9 cellular contexts compared by ENCODE assay signal in the genomic region with DNA sequence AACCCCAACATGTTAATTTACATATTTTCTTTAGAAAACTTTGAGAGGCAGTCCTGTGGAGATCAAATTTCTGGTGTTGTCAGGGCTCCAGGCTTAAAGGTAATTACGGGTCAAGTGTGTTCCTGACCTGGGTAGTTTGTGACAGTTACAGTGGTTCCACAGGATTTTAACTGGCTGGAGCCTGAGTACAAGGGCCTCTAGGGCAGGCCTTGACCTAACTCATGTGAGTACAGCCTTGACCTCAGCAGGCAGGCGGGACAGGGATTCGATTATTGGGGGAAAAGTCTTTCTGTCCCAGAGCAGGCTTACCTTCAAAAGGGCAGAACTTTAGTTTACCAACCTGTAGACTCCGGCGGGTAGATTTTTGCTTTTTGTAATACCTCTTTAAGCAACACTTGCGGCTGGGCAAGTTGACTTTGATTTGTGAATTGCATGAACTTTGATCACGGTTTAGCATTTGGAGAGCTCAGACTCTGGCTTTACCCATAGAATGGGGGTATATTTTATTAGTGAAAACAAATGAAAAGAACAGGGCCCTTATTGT. TPM values are rescaled to one million over a fixed set of nuclear protein-coding genes. Genes with fewer than 3 reads are reported as not detected.
DNase-seq lines count a peak whose midpoint lies in the region; ATAC-seq, FAIRE-seq and TF ChIP-seq lines count a peak whose summit lies in the region.
"Had no signal": no experiment of that assay in that cellular context is flagged by ENCODE, and none has a peak within 500 bp of the region (broad histone marks: within the 10 kb centered on the region; RNA-seq: fewer than 3 reads in every experiment).

No MANE protein-coding gene starts in this region.

- H3K27ac ChIP-seq in HepG2 (ENCODE audit: extremely low read length, insufficient read depth, low read length) = peak overlapping the region; percentile 80
- H3K27ac ChIP-seq in tibial artery = peak overlapping the region; percentile 60 to 70
- H3K27ac ChIP-seq: SJSA1 had no signal

- POLR2A ChIA-PET in activated CD8-positive, alpha-beta T cell treated with anti-CD3 and anti-CD28 coated beads for 36 hours (lab: Charles Lee) = interaction anchor here (0.6 to 1.3 kb wide), 6 partner anchors 12 to 544 kb away, joined by 3 to 6 read pairs (median 4); partner anchors contain the start of genes FAM216A, GPN3, RAD9B and VPS29
- POLR2A ChIA-PET in activated CD8-positive, alpha-beta T cell treated with anti-CD3 and anti-CD28 coated beads, Interleukin-2, amount 10 ng/mL, durations not matched to agents 7 days and 5 days (lab: Charles Lee) = interaction anchor here (0.6 to 1.8 kb wide), 2 partner anchors 29 to 142 kb away, joined by 3 to 7 read pairs; partner anchors contain the start of gene ARPC3
- POLR2A ChIA-PET in HepG2 (lab: Yijun Ruan, JAX) = interaction anchor here (0.8 to 2.8 kb wide), 6 partner anchors 9 to 141 kb away, joined by 3 to 15 read pairs (median 5); partner anchors contain the start of genes ARPC3, FAM216A and GPN3

- no peak overlapping the region for H3K4me3 Mint-ChIP-seq in activated CD8-positive, alpha-beta T cell treated with anti-CD3 and anti-CD28 coated beads for 36 hours
- H3K4me3 Mint-ChIP-seq in activated CD8-positive, alpha-beta T cell treated with anti-CD3 and anti-CD28 coated beads, Interleukin-2, amount 10 ng/mL, durations not matched to agents 7 days and 5 days = no peak overlapping the region
- H3K4me3 Mint-ChIP-seq in activated naive CD8-positive, alpha-beta T cell treated with anti-CD3 and anti-CD28 coated beads for 36 hours = no peak overlapping the region

- no peak for TF ChIP-seq CTCF in activated CD8-positive, alpha-beta T cell treated with anti-CD3 and anti-CD28 coated beads for 36 hours (IDR thresholded peaks at IDR 0.05)
- TF ChIP-seq CTCF in HepG2 (CRISPR knock-in tag; IDR thresholded peaks at IDR 0.05) = no peak
- TF ChIP-seq CTCF in tibial artery (IDR thresholded peaks at IDR 0.05) = no peak

- H3K27me3 Mint-ChIP-seq in activated CD8-positive, alpha-beta T cell treated with anti-CD3 and anti-CD28 coated beads for 36 hours = no peaks in the 10 kb centered on the region
- H3K27me3 Mint-ChIP-seq in activated CD8-positive, alpha-beta T cell treated with anti-CD3 and anti-CD28 coated beads, Interleukin-2, amount 10 ng/mL, durations not matched to agents 7 days and 5 days (ENCODE audit: low read depth) = no peaks in the 10 kb centered on the region
- no peaks in the 10 kb centered on the region for H3K27me3 Mint-ChIP-seq in activated naive CD8-positive, alpha-beta T cell treated with anti-CD3 and anti-CD28 coated beads for 36 hours

- no peaks in the 10 kb centered on the region for H3K36me3 ChIP-seq in HepG2 (replicated peaks in 1 of 2; ENCODE audit: control insufficient read depth in 1 of 2, insufficient read depth in 2 of 2, low read length in 2 of 2)
- H3K36me3 ChIP-seq in tibial artery = no peaks in the 10 kb centered on the region
- H3K36me3 ChIP-seq: SJSA1 had no signal

- H3K9me3 ChIP-seq in HepG2 (ENCODE audit: low read length) (no peaks in the 10 kb centered on the region), tibial artery (no peaks in the 10 kb centered on the region)
- H3K9me3 ChIP-seq: SJSA1 had no signal

- H3K9me3 Mint-ChIP-seq in activated CD8-positive, alpha-beta T cell treated with anti-CD3 and anti-CD28 coated beads for 36 hours = no peaks in the 10 kb centered on the region
- no peaks in the 10 kb centered on the region for H3K9me3 Mint-ChIP-seq in activated CD8-positive, alpha-beta T cell treated with anti-CD3 and anti-CD28 coated beads, Interleukin-2, amount 10 ng/mL, durations not matched to agents 7 days and 5 days (ENCODE audit: insufficient read depth)
- H3K9me3 Mint-ChIP-seq in activated naive CD8-positive, alpha-beta T cell treated with anti-CD3 and anti-CD28 coated beads for 36 hours = no peaks in the 10 kb centered on the region

- H3K4me3 ChIP-seq in HepG2 (replicated peaks in 1 of 3; ENCODE audit: insufficient read depth in 1 of 3, low read depth in 2 of 3, low read length in 3 of 3) (peak overlapping the region in 2 of 3 experiments; percentile 40 to 52; a peak in 4 of 6 replicates), tibial artery (no peak overlapping the region)
- H3K4me3 ChIP-seq: SJSA1 had no signal

- H3K9ac ChIP-seq in HepG2 (ENCODE audit: insufficient read depth, low read depth, low read length) = peak overlapping the region; percentile 27; the same call in 1 of the 2 replicates

- H4K20me1 ChIP-seq in HepG2 (ENCODE audit: insufficient read depth, low read length) = no peaks in the 10 kb centered on the region

- H3K36me3 Mint-ChIP-seq in activated CD8-positive, alpha-beta T cell treated with anti-CD3 and anti-CD28 coated beads for 36 hours (ENCODE audit: low read depth) = no peaks in the 10 kb centered on the region
- no peaks in the 10 kb centered on the region for H3K36me3 Mint-ChIP-seq in activated CD8-positive, alpha-beta T cell treated with anti-CD3 and anti-CD28 coated beads, Interleukin-2, amount 10 ng/mL, durations not matched to agents 7 days and 5 days (ENCODE audit: low read depth)
- H3K36me3 Mint-ChIP-seq in activated naive CD8-positive, alpha-beta T cell treated with anti-CD3 and anti-CD28 coated beads for 36 hours = no peaks in the 10 kb centered on the region

- TF ChIP-seq RAD21 in HepG2 (CRISPR knock-in tag; IDR thresholded peaks at IDR 0.05) = 0 out of 2 replicates have a peak, but pooled peaks have one; percentile 18

- CTCF ChIA-PET in activated CD8-positive, alpha-beta T cell treated with anti-CD3 and anti-CD28 coated beads for 36 hours (lab: Charles Lee) = interaction anchor here (0.6 to 7.2 kb wide), 8 partner anchors 11 to 141 kb away, joined by 3 to 61 read pairs (median 4); partner anchors contain the start of genes ARPC3 and FAM216A
- CTCF ChIA-PET in activated CD8-positive, alpha-beta T cell treated with anti-CD3 and anti-CD28 coated beads, Interleukin-2, amount 10 ng/mL, durations not matched to agents 7 days and 5 days (lab: Charles Lee) = interaction anchor here (0.5 to 4.8 kb wide), 6 partner anchors 10 to 141 kb away, joined by 3 to 37 read pairs (median 8); partner anchors contain the start of gene ARPC3
- CTCF ChIA-PET in HepG2 (lab: Yijun Ruan, JAX; ENCODE audit: low intra/inter-chr PET ratio, low total read pairs) = no interaction called here

- intact Hi-C loops in activated CD8-positive, alpha-beta T cell treated with anti-CD3 and anti-CD28 coated beads for 36 hours (cut with micrococcal nuclease) = no loop called here
- intact Hi-C loops in HepG2 (cut with micrococcal nuclease; ENCODE audit: unreplicated experiment) (loop anchor here (1.0 kb wide), 1 partner anchor 16 kb away; no protein-coding TSS in a partner anchor), tibial artery (cut with DNase I; ENCODE audit: low total_unique reads) (no loop called here)

- 1% methylated on average over 6 of the region's 7 CpGs for WGBS in HepG2 (ENCODE audit: low lambda C conversion rate)

- no peak for DNase-seq in activated CD8-positive, alpha-beta T cell treated with anti-CD3 and anti-CD28 coated beads for 36 hours
- no peak for DNase-seq in activated CD8-positive, alpha-beta T cell treated with anti-CD3 and anti-CD28 coated beads, Interleukin-2, amount 10 ng/mL, durations not matched to agents 7 days and 5 days
- DNase-seq in activated naive CD8-positive, alpha-beta T cell treated with anti-CD3 and anti-CD28 coated beads for 36 hours = no peak
- DNase-seq in HepG2 (ENCODE audit: low spot score) (peak; percentile 89), tibial artery (no peak), SKM-1 treated with dmso at 0.1 percent for 144 hours (lab: John Stamatoyannopoulos, UW; ENCODE audit: unreplicated experiment) (no peak), Kasumi-1 (lab: John Stamatoyannopoulos, UW) (no peak), frontal cortex (ENCODE audit: low spot score in 2 of 2) (no peak)

- H3K4me1 ChIP-seq in HepG2 (ENCODE audit: insufficient read depth, low read length) (peaks cover 34% of the 10 kb centered on the region), tibial artery (peaks cover 0 to 14% (median 4%) of the 10 kb centered on the region in 4 donors)

- FAIRE-seq in HepG2 (lab: Jason Lieb, UNC) = peak; percentile 96
- no peak for FAIRE-seq in frontal cortex (lab: Jason Lieb, UNC)

- in situ Hi-C loops in HepG2 (cut with HindIII; ENCODE audit: extremely low pct_ligation_motif_present, low pct_unique_long_range_greater_than_20kb) = loop anchor here (5.0 to 25.0 kb wide), 2 partner anchors 34 to 479 kb away; partner anchors contain the start of gene IFT81

- no peak for TF ChIP-seq POLR2A in HepG2 (IDR thresholded peaks at IDR 0.05; ENCODE audit: insufficient read depth in 1 of 2, low read depth in 2 of 2, low read length in 2 of 2)

- TF ChIP-seq EP300 in HepG2 (IDR thresholded peaks at IDR 0.05; ENCODE audit: low read depth in 2 of 2, low read length in 2 of 2) (peak; percentile 38 to 88; a peak in 2 of 4 replicates), HepG2 (CRISPR knock-in tag; IDR thresholded peaks at IDR 0.05; ENCODE audit: borderline replicate concordance) (no peak; the same call in 1 of the 2 replicates)

- ATAC-seq in activated CD8-positive, alpha-beta T cell treated with anti-CD3 and anti-CD28 coated beads for 36 hours = no peak
- ATAC-seq in activated CD8-positive, alpha-beta T cell treated with anti-CD3 and anti-CD28 coated beads, Interleukin-2, amount 10 ng/mL, durations not matched to agents 7 days and 5 days = no peak
- peak; percentile 93 for ATAC-seq in HepG2

- peak overlapping the region; percentile 40 for H3K27ac Mint-ChIP-seq in activated CD8-positive, alpha-beta T cell treated with anti-CD3 and anti-CD28 coated beads for 36 hours
- H3K27ac Mint-ChIP-seq in activated CD8-positive, alpha-beta T cell treated with anti-CD3 and anti-CD28 coated beads, Interleukin-2, amount 10 ng/mL, durations not matched to agents 7 days and 5 days = no peak overlapping the region
- H3K27ac Mint-ChIP-seq in activated naive CD8-positive, alpha-beta T cell treated with anti-CD3 and anti-CD28 coated beads for 36 hours = peak overlapping the region; percentile 62

- no peak overlapping the region for H2AFZ ChIP-seq in HepG2 (ENCODE audit: low read length)

- H3K4me1 Mint-ChIP-seq in activated CD8-positive, alpha-beta T cell treated with anti-CD3 and anti-CD28 coated beads for 36 hours (ENCODE audit: low read depth) = peaks cover 10% of the 10 kb centered on the region
- peaks cover 15% of the 10 kb centered on the region for H3K4me1 Mint-ChIP-seq in activated CD8-positive, alpha-beta T cell treated with anti-CD3 and anti-CD28 coated beads, Interleukin-2, amount 10 ng/mL, durations not matched to agents 7 days and 5 days (ENCODE audit: low read depth)
- H3K4me1 Mint-ChIP-seq in activated naive CD8-positive, alpha-beta T cell treated with anti-CD3 and anti-CD28 coated beads for 36 hours = peaks cover 17% of the 10 kb centered on the region

- H3K27me3 ChIP-seq in HepG2 (ENCODE audit: control insufficient read depth in 1 of 2, insufficient read depth in 2 of 2, low read length in 2 of 2) (no peaks in the 10 kb centered on the region), tibial artery (no peaks in the 10 kb centered on the region)
- H3K27me3 ChIP-seq: SJSA1 had no signal

- H3K4me2 ChIP-seq in HepG2 (ENCODE audit: low read depth, low read length) = peak overlapping the region; percentile 76

- H3K79me2 ChIP-seq in HepG2 (ENCODE audit: insufficient read depth, low read length) = no peaks in the 10 kb centered on the region

- BruUV-seq in HepG2 (replicated peaks; lab: Mats Ljungman, UMichigan) = no TSS peak

RNA-seq across cellular contexts. Expression of gene PPTC7, which starts 8.5 kb away (rescaled TPM):
- total RNA-seq in activated CD8-positive, alpha-beta T cell treated with anti-CD3 and anti-CD28 coated beads for 36 hours = 10 to 100 TPM; 43.1 to 44.5 TPM
- total RNA-seq in activated CD8-positive, alpha-beta T cell treated with anti-CD3 and anti-CD28 coated beads, Interleukin-2, amount 10 ng/mL, durations not matched to agents 7 days and 5 days = 10 to 100 TPM; 24.4 to 26.8 TPM
- 10 to 100 TPM; 46.2 to 48.3 TPM for total RNA-seq in activated naive CD8-positive, alpha-beta T cell treated with anti-CD3 and anti-CD28 coated beads for 36 hours
- total RNA-seq in HepG2 (2016; rRNA removed; fragmentation: Illumina TruSeq; extraction: Trizol) (4.8 and 8.5 TPM in 2 replicates), frontal cortex (8.2 TPM)
- 1.6 and 1.9 TPM in 2 replicates for total RNA-seq in HepG2 (2016; cell fraction: cytosol; rRNA removed; fragmentation: Illumina TruSeq; extraction: Trizol; ENCODE audit: low read depth)
- 4.2 and 8.0 TPM in 2 replicates for total RNA-seq in HepG2 (2016; cell fraction: insoluble cytoplasmic fraction; rRNA removed; fragmentation: Illumina TruSeq; extraction: Trizol)
- total RNA-seq in HepG2 (2016; cell fraction: membrane; rRNA removed; fragmentation: Illumina TruSeq; extraction: Trizol) = 6.4 and 7.5 TPM in 2 replicates
- 12.1 and 12.8 TPM in 2 replicates for total RNA-seq in HepG2 (2016; cell fraction: nucleus; rRNA removed; fragmentation: Illumina TruSeq; extraction: Trizol)
- polyA plus RNA-seq in HepG2 (2011; rRNA removed) = 10.6 and 12.3 TPM in 2 replicates
- 5.4 and 8.1 TPM in 2 replicates for polyA plus RNA-seq in HepG2 (2011; cell fraction: cytosol; rRNA removed)
- 6.7 and 6.8 TPM in 2 replicates for polyA plus RNA-seq in HepG2 (2011; cell fraction: nucleus; rRNA removed)
- 10.9 and 11.6 TPM in 2 replicates for polyA plus RNA-seq in HepG2 (2012)
- polyA plus RNA-seq in HepG2 (2016; cell fraction: cytosol; fragmentation: Illumina TruSeq; extraction: Trizol; ENCODE audit: low read depth) = 0.76 and 0.94 TPM in 2 replicates
- polyA plus RNA-seq in HepG2 (2016; cell fraction: insoluble cytoplasmic fraction; fragmentation: Illumina TruSeq; extraction: Trizol; ENCODE audit: low read depth) = 18.5 and 19.8 TPM in 2 replicates
- 5.2 and 6.2 TPM in 2 replicates for polyA plus RNA-seq in HepG2 (2016; cell fraction: membrane; fragmentation: Illumina TruSeq; extraction: Trizol; ENCODE audit: low read depth)
- polyA plus RNA-seq in HepG2 (2016; cell fraction: nucleus; fragmentation: Illumina TruSeq; extraction: Trizol; ENCODE audit: insufficient read depth, low read depth) = 20.2 and 21.2 TPM in 2 replicates
- 44.4 and 46.8 TPM in 2 replicates for polyA minus RNA-seq in HepG2 (2011; rRNA and poly(A)+ RNA removed; ENCODE audit: low replicate concordance)
- polyA minus RNA-seq in HepG2 (2011; cell fraction: cytosol; rRNA and poly(A)+ RNA removed) = 10.9 and 11.6 TPM in 2 replicates
- polyA minus RNA-seq in HepG2 (2011; cell fraction: nucleus; rRNA and poly(A)+ RNA removed) = 23.0 and 23.1 TPM in 2 replicates

RNA-seq across cellular contexts. Expression of gene TCTN1, which starts 22.3 kb away (rescaled TPM):
- 1 to 10 TPM; 7.9 to 8.6 TPM for total RNA-seq in activated CD8-positive, alpha-beta T cell treated with anti-CD3 and anti-CD28 coated beads for 36 hours
- 1 to 10 TPM; 5.9 to 7.9 TPM for total RNA-seq in activated CD8-positive, alpha-beta T cell treated with anti-CD3 and anti-CD28 coated beads, Interleukin-2, amount 10 ng/mL, durations not matched to agents 7 days and 5 days
- total RNA-seq in activated naive CD8-positive, alpha-beta T cell treated with anti-CD3 and anti-CD28 coated beads for 36 hours = 10 to 100 TPM; 11.0 to 13.6 TPM
- 8.9 and 16.0 TPM in 2 replicates for total RNA-seq in HepG2 (2016; rRNA removed; fragmentation: Illumina TruSeq; extraction: Trizol)
- 9.2 and 12.3 TPM in 2 replicates for total RNA-seq in HepG2 (2016; cell fraction: cytosol; rRNA removed; fragmentation: Illumina TruSeq; extraction: Trizol; ENCODE audit: low read depth)
- 6.9 and 17.5 TPM in 2 replicates for total RNA-seq in HepG2 (2016; cell fraction: insoluble cytoplasmic fraction; rRNA removed; fragmentation: Illumina TruSeq; extraction: Trizol)
- total RNA-seq in HepG2 (2016; cell fraction: membrane; rRNA removed; fragmentation: Illumina TruSeq; extraction: Trizol) = 15.4 and 17.4 TPM in 2 replicates
- 22.8 and 24.9 TPM in 2 replicates for total RNA-seq in HepG2 (2016; cell fraction: nucleus; rRNA removed; fragmentation: Illumina TruSeq; extraction: Trizol)
- 13.3 and 13.6 TPM in 2 replicates for polyA plus RNA-seq in HepG2 (2011; rRNA removed)
- 6.7 and 7.7 TPM in 2 replicates for polyA plus RNA-seq in HepG2 (2011; cell fraction: cytosol; rRNA removed)
- 23.4 and 26.4 TPM in 2 replicates for polyA plus RNA-seq in HepG2 (2011; cell fraction: nucleus; rRNA removed)
- polyA plus RNA-seq in HepG2 (2012) = 9.0 and 11.5 TPM in 2 replicates
- 9.0 and 13.4 TPM in 2 replicates for polyA plus RNA-seq in HepG2 (2016; cell fraction: cytosol; fragmentation: Illumina TruSeq; extraction: Trizol; ENCODE audit: low read depth)
- polyA plus RNA-seq in HepG2 (2016; cell fraction: insoluble cytoplasmic fraction; fragmentation: Illumina TruSeq; extraction: Trizol; ENCODE audit: low read depth) = 7.3 and 7.9 TPM in 2 replicates
- polyA plus RNA-seq in HepG2 (2016; cell fraction: membrane; fragmentation: Illumina TruSeq; extraction: Trizol; ENCODE audit: low read depth) = 14.0 and 14.1 TPM in 2 replicates
- 38.7 and 42.7 TPM in 2 replicates for polyA plus RNA-seq in HepG2 (2016; cell fraction: nucleus; fragmentation: Illumina TruSeq; extraction: Trizol; ENCODE audit: insufficient read depth, low read depth)
- polyA minus RNA-seq in HepG2 (2011; rRNA and poly(A)+ RNA removed; ENCODE audit: low replicate concordance) = 15.1 and 25.2 TPM in 2 replicates
- 3.6 and 5.3 TPM in 2 replicates for polyA minus RNA-seq in HepG2 (2011; cell fraction: cytosol; rRNA and poly(A)+ RNA removed)
- polyA minus RNA-seq in HepG2 (2011; cell fraction: nucleus; rRNA and poly(A)+ RNA removed) = 13.9 and 19.4 TPM in 2 replicates
- 35.9 TPM for total RNA-seq in frontal cortex

Comparison
In these comparisons a context has a peak if more than half of its experiments do, and no peak if none do; other contexts are left out.
1. H3K4me3 ChIP-seq: peak in HepG2 (2 of 3); none in tibial artery (0 of 2).